In genomic region chr3:114418724-114419543, GRCh38 we compare ENCODE assay signal across 7 cellular contexts.
A peak's percentile ranks its signal among the peaks of the same experiment; 100 is the strongest.
DNase-seq lines count a peak whose midpoint lies in the region; ATAC-seq, FAIRE-seq and TF ChIP-seq lines count a peak whose summit lies in the region.

No MANE protein-coding gene starts in this region.

- TF ChIP-seq EP300 in GM12878 (IDR thresholded peaks at IDR 0.05; ENCODE audit: borderline replicate concordance in 1 of 2, control insufficient read depth in 1 of 2, low read depth in 2 of 2, low read length in 2 of 2): no peak

- H3K4me1 ChIP-seq in GM12878 (ENCODE audit: control insufficient read depth, insufficient read depth, low read length) (peaks cover 9% of the 10 kb centered on the region), small intestine (ENCODE audit: control insufficient read depth in 2 of 2, insufficient read depth in 1 of 2, low read depth in 1 of 2, low read length in 1 of 2) (no peaks in the 10 kb centered on the region)

- in situ Hi-C loops in GM12878 (cut with MboI): loop anchor here (5.0 kb wide), 2 partner anchors 127 to 267 kb away; partner anchors contain the start of gene TIGIT

- peak; percentile 86 for TF ChIP-seq RAD21 in GM12878 (IDR thresholded peaks at IDR 0.05; ENCODE audit: insufficient read depth, low read depth, low read length)

- BruUV-seq in GM12878 (replicated peaks; lab: Mats Ljungman, UMichigan): no TSS peak

- CTCF ChIA-PET in GM12878 (lab: Yijun Ruan, JAX): interaction anchor here (0.7 to 20.0 kb wide), 48 partner anchors 8 to 841 kb away, joined by 3 to 223 read pairs (median 4); partner anchors contain the start of gene TIGIT

- H2AFZ ChIP-seq in GM12878 (ENCODE audit: control insufficient read depth, low read depth, low read length): no peak overlapping the region

- H3K27me3 ChIP-seq in GM12878 (replicated peaks in 1 of 2; ENCODE audit: control insufficient read depth in 2 of 2, insufficient read depth in 2 of 2, low read length in 1 of 2) (no peaks in the 10 kb centered on the region), small intestine (ENCODE audit: control insufficient read depth in 2 of 2, insufficient read depth in 2 of 2, low read length in 2 of 2) (no peaks in the 10 kb centered on the region)

- no peak for TF ChIP-seq POLR2A in GM12878 (IDR thresholded peaks at IDR 0.05; ENCODE audit: low read depth, low read length)

- DNase-seq in GDM1 (lab: John Stamatoyannopoulos, UW) (peak; percentile 12), GM20000 (ENCODE audit: low spot score) (peak; percentile 31), NCI-H524 (lab: John Stamatoyannopoulos, UW) (peak; percentile 48 to 84), GM12878 (ENCODE audit: low read depth, low spot score) (no peak), iPS DF 4.7 (ENCODE audit: extremely low read depth, low spot score) (peak; percentile 53), small intestine (peak; percentile 69)

- H3K9me3 ChIP-seq in GM12878 (replicated peaks; ENCODE audit: control insufficient read depth, insufficient read depth, low read length) (no peaks in the 10 kb centered on the region), small intestine (ENCODE audit: control insufficient read depth, low read depth) (no peaks in the 10 kb centered on the region)

- FAIRE-seq in GM12878 (lab: Jason Lieb, UNC) (peak; percentile 76), small intestine (lab: Jason Lieb, UNC) (no peak)

- POLR2A ChIA-PET in GM12878 (lab: Charles Lee): interaction anchor here (0.7 to 1.1 kb wide), 2 partner anchors 35 to 128 kb away, joined by 3 to 4 read pairs; no protein-coding TSS in a partner anchor

- H3K4me3 ChIP-seq in GM12878: no peak overlapping the region
- H3K4me3 ChIP-seq in small intestine (ENCODE audit: low read depth in 1 of 2, low read length in 2 of 2): no peak overlapping the region

- ATAC-seq in HG03521 (IDR thresholded peaks at IDR 0.05; ENCODE audit: unreplicated experiment) (peak; percentile 62), GM12878 (peak; percentile 96)

- SMC1A ChIA-PET in GM12878 (lab: Charles Lee; ENCODE audit: uncharacterized antibody, unreplicated experiment): interaction anchor here (0.6 to 8.8 kb wide), 30 partner anchors 9 to 414 kb away, joined by 3 to 110 read pairs (median 4); partner anchors contain the start of genes DRD3 and TIGIT

- WGBS in GM12878 (ENCODE audit: insufficient coverage, insufficient replicate concordance, low lambda C conversion rate, missing lambda C conversion rate): 36% methylated on average over 8 of the region's 8 CpGs
- 29 to 47% (median 46%) methylated on average over 8 of the region's 8 CpGs for WGBS in small intestine, 3 donors

- no peaks in the 10 kb centered on the region for H3K36me3 ChIP-seq in GM12878 (ENCODE audit: control insufficient read depth in 2 of 2, insufficient read depth in 2 of 2, low read length in 1 of 2)
- H3K36me3 ChIP-seq in small intestine (ENCODE audit: control insufficient read depth in 2 of 2, insufficient read depth in 2 of 2, low read length in 2 of 2): no peaks in the 10 kb centered on the region

- peak; percentile 31 for TF ChIP-seq CTCF in GM20000 (IDR thresholded peaks at IDR 0.05; ENCODE audit: extremely low read depth, missing control alignments)
- peak; percentile 68 to 76 (median 75) for TF ChIP-seq CTCF in GM12878 (IDR thresholded peaks at IDR 0.05 in 2 of 3, conservative IDR thresholded peaks at IDR 0.05 in 1 of 3; ENCODE audit: control insufficient read depth in 2 of 3, extremely low read depth in 1 of 3, insufficient read depth in 1 of 3, low read depth in 3 of 3, low read length in 3 of 3)

- H3K27ac ChIP-seq in GM12878 (ENCODE audit: control insufficient read depth, insufficient read depth) (no peak overlapping the region; the same call in 1 of the 2 replicates), small intestine (ENCODE audit: low read depth in 1 of 2, low read length in 1 of 2) (peak overlapping the region in 1 of 2 donors; percentile 75)

- H3K9ac ChIP-seq in GM12878 (ENCODE audit: control insufficient read depth, insufficient read depth, low read length): no peak overlapping the region

- intact Hi-C loops in GM12878 (cut with micrococcal nuclease; ENCODE audit: unreplicated experiment): loop anchor here (1.0 to 2.0 kb wide), 3 partner anchors 35 to 267 kb away; no protein-coding TSS in a partner anchor

- RAD21 ChIA-PET in GM12878 (lab: Charles Lee; ENCODE audit: unreplicated experiment): interaction anchor here (0.6 to 6.2 kb wide), 25 partner anchors 10 to 424 kb away, joined by 3 to 72 read pairs (median 5); partner anchors contain the start of gene TIGIT

- no peaks in the 10 kb centered on the region for H3K79me2 ChIP-seq in GM12878 (ENCODE audit: control insufficient read depth, insufficient read depth, low read length)

- no peaks in the 10 kb centered on the region for H4K20me1 ChIP-seq in GM12878 (ENCODE audit: control insufficient read depth, insufficient read depth)

- peak overlapping the region; percentile 71 for H3K4me2 ChIP-seq in GM12878 (ENCODE audit: control insufficient read depth, insufficient read depth)

TF ChIP-seq in GM12878, 131 proteins besides CTCF, POLR2A, EP300 and RAD21:
- TF ChIP-seq PBX3 (IDR thresholded peaks at IDR 0.05; ENCODE audit: insufficient replicate concordance, low read depth, low read length) (no peak), SRF (IDR thresholded peaks at IDR 0.05; ENCODE audit: low read depth in 2 of 2, low read length in 2 of 2) (no peak), FOS (IDR thresholded peaks at IDR 0.05; ENCODE audit: borderline replicate concordance, extremely low read depth, insufficient read length) (no peak), STAT3 (IDR thresholded peaks at IDR 0.05; ENCODE audit: low read depth, low read length) (0 out of 2 replicates have a peak, but pooled peaks have one; percentile 38), ZSCAN29 (IDR thresholded peaks at IDR 0.05) (no peak), ASH2L (IDR thresholded peaks at IDR 0.05; ENCODE audit: borderline replicate concordance, low read depth) (no peak), YY1 (IDR thresholded peaks at IDR 0.05; ENCODE audit: low read depth, low read length) (0 out of 2 replicates have a peak, but pooled peaks have one; percentile 19), SMC3 (IDR thresholded peaks at IDR 0.05; ENCODE audit: borderline replicate concordance, low read length) (peak; percentile 80; the same call in 1 of the 2 replicates), RUNX3 (IDR thresholded peaks at IDR 0.05; ENCODE audit: low read length) (0 out of 2 replicates have a peak, but pooled peaks have one; percentile 10), BHLHE40 (IDR thresholded peaks at IDR 0.05; ENCODE audit: borderline replicate concordance in 1 of 2, low read depth in 2 of 2, low read length in 1 of 2) (peak in 1 of 2 experiments; percentile 38; a peak in 1 of 4 replicates), MEF2B (IDR thresholded peaks at IDR 0.05; ENCODE audit: partially characterized antibody, poor library complexity, severe bottlenecking) (peak; percentile 1), SMAD1 (IDR thresholded peaks at IDR 0.05; ENCODE audit: low read depth, partially characterized antibody) (no peak), SKIL (IDR thresholded peaks at IDR 0.05; ENCODE audit: low read depth, poor library complexity, severe bottlenecking) (peak; percentile 24)
TF ChIP-seq in GM12878: peak in this region for 7.
